Comparison of ENCODE assay signal across 36 cellular contexts in genomic region chr1:246136477-246136876, GRCh38.
DNase-seq lines count a peak whose midpoint lies in the region; ATAC-seq, FAIRE-seq and TF ChIP-seq lines count a peak whose summit lies in the region.
"Had no signal": no experiment of that assay in that cellular context is flagged by ENCODE, and none has a peak within 500 bp of the region (broad histone marks: within the 10 kb centered on the region; RNA-seq: fewer than 3 reads in every experiment).

No MANE protein-coding gene starts in this region.

- H3K27ac ChIP-seq in Karpas-422 (ENCODE audit: low read length), result peak overlapping the region; percentile 54; the same call in 1 of the 2 replicates
- no peak overlapping the region for H3K27ac ChIP-seq in GM12878 (ENCODE audit: control insufficient read depth, insufficient read depth)
- H3K27ac ChIP-seq in K562 (ENCODE audit: extremely low read depth, low read depth, low read length), result no peak overlapping the region
- no peak overlapping the region for H3K27ac ChIP-seq in neural progenitor cell
- H3K27ac ChIP-seq in stomach, result no peak overlapping the region
- H3K27ac ChIP-seq: 22Rv1; BLaER1; BLaER1 treated with 17β-estradiol and CSF1 and Interleukin-3, amounts not matched to agents 10 nM and 100 nM; C4-2B had no signal

- no peak for TF ChIP-seq POLR2A in GM12878 (IDR thresholded peaks at IDR 0.05; ENCODE audit: low read depth, low read length)
- no peak for TF ChIP-seq POLR2A in K562 (conservative IDR thresholded peaks at IDR 0.05)
- TF ChIP-seq POLR2A in stomach (IDR thresholded peaks at IDR 0.05), result no peak

- H3K27me3 ChIP-seq in Karpas-422 (ENCODE audit: low read length) (no peaks in the 10 kb centered on the region), GM12878 (replicated peaks in 1 of 2; ENCODE audit: control insufficient read depth in 2 of 2, insufficient read depth in 2 of 2, low read length in 1 of 2) (no peaks in the 10 kb centered on the region), K562 (ENCODE audit: control insufficient read depth in 2 of 2, insufficient read depth in 2 of 2, low read length in 2 of 2) (no peaks in the 10 kb centered on the region), neural progenitor cell (no peaks in the 10 kb centered on the region), stomach (no peaks in the 10 kb centered on the region)
- H3K27me3 ChIP-seq: BE2C; BLaER1; BLaER1 treated with 17β-estradiol and CSF1 and Interleukin-3, amounts not matched to agents 10 nM and 100 nM had no signal

- no peak overlapping the region for H3K4me3 ChIP-seq in Karpas-422 (ENCODE audit: low read length)
- H3K4me3 ChIP-seq in GM12878, result no peak overlapping the region
- no peak overlapping the region for H3K4me3 ChIP-seq in K562
- H3K4me3 ChIP-seq in neural progenitor cell, result no peak overlapping the region
- H3K4me3 ChIP-seq in stomach, result no peak overlapping the region
- H3K4me3 ChIP-seq: A549; BLaER1; BLaER1 treated with 17β-estradiol and CSF1 and Interleukin-3, amounts not matched to agents 10 nM and 100 nM had no signal

- H4K20me1 ChIP-seq in Karpas-422 (ENCODE audit: insufficient read depth, low read depth, low read length) (no peaks in the 10 kb centered on the region), GM12878 (ENCODE audit: control insufficient read depth, insufficient read depth) (no peaks in the 10 kb centered on the region), K562 (replicated peaks; ENCODE audit: control insufficient read depth, insufficient read depth, low read length) (no peaks in the 10 kb centered on the region), neural progenitor cell (ENCODE audit: low read depth) (no peaks in the 10 kb centered on the region)
- H4K20me1 ChIP-seq: BLaER1; BLaER1 treated with 17β-estradiol and CSF1 and Interleukin-3, amounts not matched to agents 10 nM and 100 nM had no signal

- RAD21 ChIA-PET in GM12878 (lab: Charles Lee; ENCODE audit: unreplicated experiment), result interaction anchor here (1.6 kb wide), 1 partner anchor 9 kb away, joined by 3 read pairs; no protein-coding TSS in a partner anchor

- H3K9me3 ChIP-seq in Karpas-422 (ENCODE audit: low read length) (no peaks in the 10 kb centered on the region), GM12878 (replicated peaks; ENCODE audit: control insufficient read depth, insufficient read depth, low read length) (no peaks in the 10 kb centered on the region), K562 (replicated peaks; ENCODE audit: control insufficient read depth, insufficient read depth, low read depth, low read length) (no peaks in the 10 kb centered on the region), neural progenitor cell (ENCODE audit: low read depth) (no peaks in the 10 kb centered on the region), stomach (no peaks in the 10 kb centered on the region)
- H3K9me3 ChIP-seq: A549; BE2C; BLaER1; BLaER1 treated with 17β-estradiol and CSF1 and Interleukin-3, amounts not matched to agents 10 nM and 100 nM; Caco-2 had no signal

- DNase-seq in Karpas-422 (no peak), GM12878 (ENCODE audit: low read depth, low spot score) (no peak), K562 (ENCODE audit: extremely low read depth in 1 of 4, low spot score in 3 of 4) (no peak), neural progenitor cell (ENCODE audit: low spot score) (no peak), GM10266 (ENCODE audit: extremely low spot score) (no peak), stomach (no peak), HT-29 (ENCODE audit: low spot score) (no peak), NCI-H2107 (lab: John Stamatoyannopoulos, UW) (no peak)
- DNase-seq: 8988T; ACHN; AML-193; BE2C; C1 segment of cervical spinal cord; Caco-2; Calu3; CD4-positive, alpha-beta memory T cell; CD4-positive, alpha-beta T cell; CD4-positive, CD25-positive, alpha-beta regulatory T cell; CD8-positive, alpha-beta memory T cell; CD8-positive, alpha-beta T cell; COR-L47; DMS 273 treated with DMSO at 0.1 percent for 48 hours; DMS153; DMS53; DMS79; DMS79 treated with DMSO at 0.1 percent for 48 hours; DND-41; EL had no signal

- in situ Hi-C loops in GM12878 (cut with MboI) (no loop called here), K562 (cut with MboI) (no loop called here)

- peak overlapping the region; percentile 32 for H3K27ac Mint-ChIP-seq in neural progenitor cell
- H3K27ac Mint-ChIP-seq: B cell; CD14-positive monocyte; CD4-positive, alpha-beta memory T cell; CD4-positive, alpha-beta T cell; CD4-positive, CD25-positive, alpha-beta regulatory T cell; CD8-positive, alpha-beta T cell had no signal

- H3K9ac ChIP-seq in Karpas-422 (ENCODE audit: low read length), result no peak overlapping the region
- H3K9ac ChIP-seq in GM12878 (ENCODE audit: control insufficient read depth, insufficient read depth, low read length), result no peak overlapping the region
- H3K9ac ChIP-seq in K562 (ENCODE audit: insufficient read depth in 1 of 2, low read depth in 2 of 2, low read length in 2 of 2), result no peak overlapping the region
- H3K9ac ChIP-seq in neural progenitor cell, result no peak overlapping the region
- H3K9ac ChIP-seq: BLaER1; BLaER1 treated with 17β-estradiol and CSF1 and Interleukin-3, amounts not matched to agents 10 nM and 100 nM had no signal

- no peak for TF ChIP-seq EP300 in GM12878 (IDR thresholded peaks at IDR 0.05; ENCODE audit: borderline replicate concordance in 1 of 2, control insufficient read depth in 1 of 2, low read depth in 2 of 2, low read length in 2 of 2)
- TF ChIP-seq EP300 in K562 (IDR thresholded peaks at IDR 0.05; ENCODE audit: low read length), result no peak
- TF ChIP-seq EP300 in stomach (IDR thresholded peaks at IDR 0.05), result no peak

- CTCF ChIA-PET in GM12878 (lab: Yijun Ruan, JAX) (interaction anchor here (1.2 kb wide), 1 partner anchor 9 kb away, joined by 3 read pairs; no protein-coding TSS in a partner anchor), K562 (lab: Yijun Ruan, JAX; ENCODE audit: low intra/inter-chr PET ratio) (no interaction called here)

- peaks cover 28% of the 10 kb centered on the region for H3K4me1 ChIP-seq in Karpas-422 (ENCODE audit: low read length)
- H3K4me1 ChIP-seq in GM12878 (ENCODE audit: control insufficient read depth, insufficient read depth, low read length), result no peaks in the 10 kb centered on the region
- peaks cover 0 to 28% of the 10 kb centered on the region in 2 experiments; a peak in 3 of 5 replicates for H3K4me1 ChIP-seq in K562 (replicated peaks in 1 of 2; ENCODE audit: control insufficient read depth in 2 of 2, insufficient read depth in 2 of 2, low read length in 2 of 2)
- peaks cover 12% of the 10 kb centered on the region for H3K4me1 ChIP-seq in neural progenitor cell
- H3K4me1 ChIP-seq in stomach, result no peaks in the 10 kb centered on the region
- H3K4me1 ChIP-seq: BLaER1; BLaER1 treated with 17β-estradiol and CSF1 and Interleukin-3, amounts not matched to agents 10 nM and 100 nM; Caco-2 had no signal

- no peak overlapping the region for H3K4me3 Mint-ChIP-seq in neural progenitor cell
- H3K4me3 Mint-ChIP-seq: B cell; CD14-positive monocyte; CD4-positive, alpha-beta memory T cell; CD4-positive, alpha-beta T cell; CD4-positive, CD25-positive, alpha-beta regulatory T cell; CD8-positive, alpha-beta memory T cell; CD8-positive, alpha-beta T cell had no signal

- intact Hi-C loops in GM12878 (cut with micrococcal nuclease; ENCODE audit: unreplicated experiment), result no loop called here
- intact Hi-C loops in K562 (cut with micrococcal nuclease), result no loop called here
- intact Hi-C loops in stomach (cut with DNase I; ENCODE audit: low total_unique reads), result no loop called here

- H3K36me3 ChIP-seq in Karpas-422 (ENCODE audit: insufficient read depth, low read length), result no peaks in the 10 kb centered on the region
- H3K36me3 ChIP-seq in GM12878 (ENCODE audit: control insufficient read depth in 2 of 2, insufficient read depth in 2 of 2, low read length in 1 of 2), result no peaks in the 10 kb centered on the region
- H3K36me3 ChIP-seq in K562 (ENCODE audit: control insufficient read depth, insufficient read depth, low read length), result no peaks in the 10 kb centered on the region
- H3K36me3 ChIP-seq in neural progenitor cell, result no peaks in the 10 kb centered on the region
- no peaks in the 10 kb centered on the region for H3K36me3 ChIP-seq in stomach
- H3K36me3 ChIP-seq: BE2C had no signal

- H3K27me3 Mint-ChIP-seq in neural progenitor cell (ENCODE audit: insufficient read depth, low read depth), result no peaks in the 10 kb centered on the region
- H3K27me3 Mint-ChIP-seq: B cell; CD4-positive, alpha-beta memory T cell; CD4-positive, alpha-beta T cell; CD4-positive, CD25-positive, alpha-beta regulatory T cell; CD8-positive, alpha-beta memory T cell had no signal

- no peak overlapping the region for H3K4me2 ChIP-seq in Karpas-422 (ENCODE audit: low read depth, low read length, poor library complexity, severe bottlenecking)
- no peak overlapping the region for H3K4me2 ChIP-seq in GM12878 (ENCODE audit: control insufficient read depth, insufficient read depth)
- H3K4me2 ChIP-seq in K562 (ENCODE audit: insufficient read depth, low read length), result no peak overlapping the region
- H3K4me2 ChIP-seq in neural progenitor cell, result no peak overlapping the region
- H3K4me2 ChIP-seq: A549; BLaER1; BLaER1 treated with 17β-estradiol and CSF1 and Interleukin-3, amounts not matched to agents 10 nM and 100 nM had no signal

- TF ChIP-seq RAD21 in GM12878 (IDR thresholded peaks at IDR 0.05; ENCODE audit: insufficient read depth, low read depth, low read length), result no peak
- no peak for TF ChIP-seq RAD21 in K562 (CRISPR knock-in tag; conservative IDR thresholded peaks at IDR 0.05 in 1 of 2, IDR thresholded peaks at IDR 0.05 in 1 of 2)

- no peak overlapping the region for H2AFZ ChIP-seq in Karpas-422 (ENCODE audit: low read length)
- H2AFZ ChIP-seq in GM12878 (ENCODE audit: control insufficient read depth, low read depth, low read length), result no peak overlapping the region
- H2AFZ ChIP-seq in K562 (ENCODE audit: low read depth, low read length), result no peak overlapping the region
- no peak overlapping the region for H2AFZ ChIP-seq in neural progenitor cell (replicated peaks)

- H3K4me1 Mint-ChIP-seq in neural progenitor cell, result peaks cover 19% of the 10 kb centered on the region
- H3K4me1 Mint-ChIP-seq: B cell; CD14-positive monocyte; CD4-positive, CD25-positive, alpha-beta regulatory T cell; CD8-positive, alpha-beta memory T cell had no signal

- peaks cover 5% of the 10 kb centered on the region for H3F3A ChIP-seq in neural progenitor cell (ENCODE audit: low read depth)

- peaks cover 8% of the 10 kb centered on the region; the same call in 1 of the 2 replicates for H3K79me2 ChIP-seq in Karpas-422 (ENCODE audit: low read length)
- H3K79me2 ChIP-seq in GM12878 (ENCODE audit: control insufficient read depth, insufficient read depth, low read length), result no peaks in the 10 kb centered on the region
- H3K79me2 ChIP-seq in K562 (ENCODE audit: control insufficient read depth, insufficient read depth, low read length), result peaks cover 8% of the 10 kb centered on the region; the same call in 1 of the 3 replicates
- H3K79me2 ChIP-seq in neural progenitor cell (ENCODE audit: low read depth), result no peaks in the 10 kb centered on the region

- H3K9me2 ChIP-seq in Karpas-422 (replicated peaks; ENCODE audit: insufficient read depth, low read length), result no peaks in the 10 kb centered on the region

- BruUV-seq in GM12878 (replicated peaks; lab: Mats Ljungman, UMichigan) (no TSS peak), K562 (replicated peaks; lab: Mats Ljungman, UMichigan) (no TSS peak)

- H3K9me1 ChIP-seq in K562 (ENCODE audit: control insufficient read depth, insufficient read depth, low read length), result no peaks in the 10 kb centered on the region

- TF ChIP-seq CTCF in GM12878 (IDR thresholded peaks at IDR 0.05 in 2 of 3, conservative IDR thresholded peaks at IDR 0.05 in 1 of 3; ENCODE audit: control insufficient read depth in 2 of 3, extremely low read depth in 1 of 3, insufficient read depth in 1 of 3, low read depth in 3 of 3, low read length in 3 of 3), result no peak
- no peak for TF ChIP-seq CTCF in K562 (IDR thresholded peaks at IDR 0.05 in 2 of 3, conservative IDR thresholded peaks at IDR 0.05 in 1 of 3; ENCODE audit: insufficient read depth in 2 of 3, low read depth in 1 of 3, low read length in 3 of 3)
- TF ChIP-seq CTCF in neural progenitor cell (IDR thresholded peaks at IDR 0.05), result no peak
- TF ChIP-seq CTCF in GM10266 (IDR thresholded peaks at IDR 0.05; ENCODE audit: control insufficient read depth, insufficient read depth, low read depth, missing control alignments), result no peak
- TF ChIP-seq CTCF in stomach (IDR thresholded peaks at IDR 0.05), result no peak

- FAIRE-seq in GM12878 (lab: Jason Lieb, UNC) (no peak), K562 (lab: Jason Lieb, UNC) (no peak)
- FAIRE-seq: A204.1, A549 had no signal

- POLR2A ChIA-PET in GM12878 (lab: Charles Lee) (no interaction called here), K562 (lab: Yijun Ruan, JAX) (interaction anchor here (1.2 kb wide), 1 partner anchor 11 kb away, joined by 4 read pairs; no protein-coding TSS in a partner anchor)

- SMC1A ChIA-PET in GM12878 (lab: Charles Lee; ENCODE audit: uncharacterized antibody, unreplicated experiment), result interaction anchor here (1.8 kb wide), 1 partner anchor 20 kb away, joined by 4 read pairs; no protein-coding TSS in a partner anchor

- H3K36me3 Mint-ChIP-seq in neural progenitor cell, result no peaks in the 10 kb centered on the region

- peaks cover 3% of the 10 kb centered on the region for H3K9me3 Mint-ChIP-seq in neural progenitor cell
- H3K9me3 Mint-ChIP-seq: CD4-positive, alpha-beta memory T cell; CD4-positive, alpha-beta T cell; CD4-positive, CD25-positive, alpha-beta regulatory T cell; CD8-positive, alpha-beta memory T cell; CD8-positive, alpha-beta T cell had no signal

- ATAC-seq in GM12878 (no peak), K562 (no peak)
- ATAC-seq: A549; CD8-positive, alpha-beta T cell had no signal
